Comparison of ENCODE assay signal across 12 cellular contexts in the genomic region with DNA sequence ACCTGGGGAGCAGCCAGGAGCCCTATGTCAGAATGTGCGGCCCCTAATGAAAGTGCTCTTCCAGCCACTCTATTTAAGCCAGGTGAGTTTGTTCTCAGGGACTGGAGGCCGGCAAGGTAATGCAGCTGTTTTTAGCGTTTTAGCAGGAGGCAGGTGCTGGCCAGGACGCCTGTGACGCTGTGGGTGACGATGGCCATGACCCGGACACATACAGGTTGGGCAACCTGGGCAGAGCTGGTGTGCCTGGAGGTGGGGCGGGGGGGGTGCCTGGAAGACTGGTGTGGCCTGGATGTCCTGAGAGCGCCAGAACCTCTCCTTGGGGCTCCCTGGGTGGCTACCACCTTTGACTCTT.
"Had no signal": no experiment of that assay in that cellular context is flagged by ENCODE, and none has a peak within 500 bp of the region (broad histone marks: within the 10 kb centered on the region; RNA-seq: fewer than 3 reads in every experiment).

No MANE protein-coding gene starts in this region.

- H3K27me3 ChIP-seq: tibial nerve had no signal

- ATAC-seq: natural killer cell, SK-N-SH treated with all-trans-retinoic acid at 6 μM for 48 hours had no signal

- H3K4me3 ChIP-seq: tibial nerve had no signal

- DNase-seq: activated B cell treated with CpG ODN at 0.5 μM for 24 hours; activated CD4-positive, alpha-beta T cell treated with anti-CD3 and anti-CD28 coated beads, Interleukin-2, amount 10 ng/mL, durations not matched to agents 24 days and 14 days; activated naive CD4-positive, alpha-beta T cell treated with anti-CD3 and anti-CD28 coated beads for 36 hours; effector memory CD4-positive, alpha-beta T cell; hypothalamus; kidney glomerular epithelial cell; natural killer cell; nucleus accumbens; stimulated activated CD4-positive, alpha-beta T cell treated with anti-CD3 and anti-CD28 coated beads, Interleukin-15, amount 100 ng/mL, for 24 hours; stimulated activated CD4-positive, alpha-beta T cell treated with anti-CD3 and anti-CD28 coated beads, Interleukin-4, amount 100 ng/mL, for 24 hours had no signal

- H3K36me3 ChIP-seq: tibial nerve had no signal

- H3K27ac ChIP-seq: tibial nerve had no signal
